18 cellular contexts compared by ENCODE assay signal in genomic region chr18:49920731-49921130, GRCh38.
DNase-seq lines count a peak whose midpoint lies in the region; ATAC-seq, FAIRE-seq and TF ChIP-seq lines count a peak whose summit lies in the region.
"Had no signal": no experiment of that assay in that cellular context is flagged by ENCODE, and none has a peak within 500 bp of the region (broad histone marks: within the 10 kb centered on the region; RNA-seq: fewer than 3 reads in every experiment).

No MANE protein-coding gene starts in this region.

- no peak for TF ChIP-seq CTCF in GM12878 (IDR thresholded peaks at IDR 0.05 in 2 of 3, conservative IDR thresholded peaks at IDR 0.05 in 1 of 3; ENCODE audit: control insufficient read depth in 2 of 3, extremely low read depth in 1 of 3, insufficient read depth in 1 of 3, low read depth in 3 of 3, low read length in 3 of 3)

- H2AFZ ChIP-seq in GM12878 (ENCODE audit: control insufficient read depth, low read depth, low read length), result no peak overlapping the region

- in situ Hi-C loops in GM12878 (cut with MboI), result no loop called here

- 8% methylated on average over 6 of the region's 6 CpGs for WGBS in GM12878 (ENCODE audit: insufficient coverage, insufficient replicate concordance, low lambda C conversion rate, missing lambda C conversion rate)

- no peaks in the 10 kb centered on the region; the same call in 2 of the 3 replicates for H3K9me3 ChIP-seq in GM12878 (replicated peaks; ENCODE audit: control insufficient read depth, insufficient read depth, low read length)
- H3K9me3 ChIP-seq: gastroesophageal sphincter, testis had no signal

- peak; percentile 37 for DNase-seq in HK-2 (ENCODE audit: unreplicated experiment)
- no peak for DNase-seq in GM12878 (ENCODE audit: low read depth, low spot score)
- peak; percentile 53 for DNase-seq in left kidney (ENCODE audit: low read depth, low spot score)
- DNase-seq in SIG-M5 treated with dmso at 0.1 percent for 504 hours (lab: John Stamatoyannopoulos, UW; ENCODE audit: unreplicated experiment), result no peak
- DNase-seq in NCI-H1436 (lab: John Stamatoyannopoulos, UW), result no peak
- DNase-seq: activated effector memory CD4-positive, alpha-beta T cell treated with Interleukin-2 at 50 U/mL for 16 hours; aorta; CD8-positive, alpha-beta T cell; effector memory CD4-positive, alpha-beta T cell; NCI-H2171; testis had no signal

- no peak for TF ChIP-seq POLR2A in GM12878 (IDR thresholded peaks at IDR 0.05; ENCODE audit: low read depth, low read length)

- no peak overlapping the region for H3K4me3 ChIP-seq in GM12878
- H3K4me3 ChIP-seq: gastroesophageal sphincter, testis had no signal

- BruUV-seq in GM12878 (replicated peaks; lab: Mats Ljungman, UMichigan), result no TSS peak

- SMC1A ChIA-PET in GM12878 (lab: Charles Lee; ENCODE audit: uncharacterized antibody, unreplicated experiment), result interaction anchor here (1.2 to 1.4 kb wide), 3 partner anchors 13 to 61 kb away, joined by 3 to 4 read pairs (median 3); no protein-coding TSS in a partner anchor

- POLR2A ChIA-PET in GM12878 (lab: Charles Lee), result no interaction called here

- RAD21 ChIA-PET in GM12878 (lab: Charles Lee; ENCODE audit: unreplicated experiment), result no interaction called here

- CTCF ChIA-PET in GM12878 (lab: Yijun Ruan, JAX), result interaction anchor here (1.0 kb wide), 1 partner anchor 62 kb away, joined by 4 read pairs; no protein-coding TSS in a partner anchor

- H3K27ac ChIP-seq in GM12878 (ENCODE audit: control insufficient read depth, insufficient read depth), result no peak overlapping the region
- H3K27ac ChIP-seq: gastroesophageal sphincter, testis had no signal

- FAIRE-seq in GM12878 (lab: Jason Lieb, UNC), result no peak
- FAIRE-seq: G401.6, GM19239, HepG2, islet of Langerhans had no signal

- intact Hi-C loops in GM12878 (cut with micrococcal nuclease; ENCODE audit: unreplicated experiment), result no loop called here

- TF ChIP-seq RAD21 in GM12878 (IDR thresholded peaks at IDR 0.05; ENCODE audit: insufficient read depth, low read depth, low read length), result no peak

- TF ChIP-seq EP300 in GM12878 (IDR thresholded peaks at IDR 0.05; ENCODE audit: borderline replicate concordance in 1 of 2, control insufficient read depth in 1 of 2, low read depth in 2 of 2, low read length in 2 of 2), result no peak

- H3K4me1 ChIP-seq in GM12878 (ENCODE audit: control insufficient read depth, insufficient read depth, low read length), result no peaks in the 10 kb centered on the region
- H3K4me1 ChIP-seq: gastroesophageal sphincter, testis had no signal

- H3K79me2 ChIP-seq in GM12878 (ENCODE audit: control insufficient read depth, insufficient read depth, low read length), result no peaks in the 10 kb centered on the region

- peaks cover 0 to 12% of the 10 kb centered on the region in 2 experiments; a peak in 2 of 4 replicates for H3K27me3 ChIP-seq in GM12878 (replicated peaks in 1 of 2; ENCODE audit: control insufficient read depth in 2 of 2, insufficient read depth in 2 of 2, low read length in 1 of 2)
- H3K27me3 ChIP-seq: testis had no signal

- H3K4me2 ChIP-seq in GM12878 (ENCODE audit: control insufficient read depth, insufficient read depth), result no peak overlapping the region

- ATAC-seq in GM12878 (no peak), HG03460 (IDR thresholded peaks at IDR 0.05; ENCODE audit: unreplicated experiment) (no peak), GM19035 (IDR thresholded peaks at IDR 0.05; ENCODE audit: unreplicated experiment) (no peak)
- ATAC-seq: CD8-positive, alpha-beta T cell; gastroesophageal sphincter; HepG2 had no signal

- H3K9ac ChIP-seq in GM12878 (ENCODE audit: control insufficient read depth, insufficient read depth, low read length), result no peak overlapping the region

- H3K36me3 ChIP-seq in GM12878 (ENCODE audit: control insufficient read depth in 2 of 2, insufficient read depth in 2 of 2, low read length in 1 of 2), result no peaks in the 10 kb centered on the region
- H3K36me3 ChIP-seq: gastroesophageal sphincter had no signal

- no peaks in the 10 kb centered on the region for H4K20me1 ChIP-seq in GM12878 (ENCODE audit: control insufficient read depth, insufficient read depth)

TF ChIP-seq in GM12878, 131 proteins besides CTCF, POLR2A, EP300 and RAD21:
- TF ChIP-seq YY1 (IDR thresholded peaks at IDR 0.05; ENCODE audit: low read depth, low read length) (no peak), MXI1 (IDR thresholded peaks at IDR 0.05; ENCODE audit: low read depth, low read length) (no peak), CHD2 (IDR thresholded peaks at IDR 0.05; ENCODE audit: borderline replicate concordance, low read depth, low read length) (no peak), FOXM1 (IDR thresholded peaks at IDR 0.05; ENCODE audit: low read depth, low read length) (no peak), PAX5 (IDR thresholded peaks at IDR 0.05; ENCODE audit: borderline replicate concordance, low read depth, low read length) (peak; percentile 82), SUPT20H (IDR thresholded peaks at IDR 0.05; ENCODE audit: borderline replicate concordance, control insufficient read depth, low read depth, low read length) (no peak)
TF ChIP-seq in GM12878: peak in this region for 1.

Comparison
In these comparisons a context has a peak if more than half of its experiments do, and no peak if none do; other contexts are left out.
1. DNase-seq: peak in HK-2 (single experiment) and left kidney (single experiment); none in GM12878 (single experiment), SIG-M5 treated with dmso at 0.1 percent for 504 hours (single experiment) and NCI-H1436 (single experiment).